In the genomic region with DNA sequence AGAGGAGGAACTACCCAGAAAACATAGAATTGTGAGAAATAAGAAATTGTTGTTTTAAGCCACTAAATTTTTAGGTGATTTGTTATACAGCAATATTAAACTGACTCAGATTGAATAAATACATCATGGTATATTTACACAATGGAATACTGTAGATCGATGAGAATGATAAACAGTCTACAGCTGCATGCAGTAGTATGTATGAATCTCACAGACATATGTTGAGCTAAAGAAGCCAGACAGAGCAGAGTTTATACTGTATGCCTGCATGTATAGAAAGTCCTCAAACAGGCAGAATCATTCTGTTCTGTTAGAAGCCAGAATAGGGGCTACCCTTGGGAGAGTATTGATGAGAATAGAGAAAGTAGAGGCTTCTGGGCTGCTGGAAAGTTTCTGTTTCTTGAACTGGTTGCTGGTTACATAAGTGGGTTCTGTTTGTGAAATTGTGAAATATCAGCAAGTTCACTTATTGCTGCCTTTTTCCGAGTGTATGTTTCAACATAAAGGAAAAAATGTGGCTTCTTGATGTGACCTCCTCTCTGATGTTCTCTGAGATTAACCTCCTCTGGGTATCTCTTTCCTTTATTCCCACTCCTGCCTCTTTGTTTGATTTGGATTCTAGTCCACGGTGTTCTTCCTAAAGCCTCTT, we compare ENCODE assay signal across 24 cellular contexts. TPM values are rescaled to one million over a fixed set of nuclear protein-coding genes. Genes with fewer than 3 reads are reported as not detected.
DNase-seq lines count a peak whose midpoint lies in the region; ATAC-seq and TF ChIP-seq lines count a peak whose summit lies in the region.
"Had no signal": no experiment of that assay in that cellular context is flagged by ENCODE, and none has a peak within 500 bp of the region (broad histone marks: within the 10 kb centered on the region; RNA-seq: fewer than 3 reads in every experiment).

No MANE protein-coding gene starts in this region.

- no peak for TF ChIP-seq CTCF in HL-60 (IDR thresholded peaks at IDR 0.05; ENCODE audit: insufficient read depth, low read length)
- TF ChIP-seq CTCF in neural progenitor cell (IDR thresholded peaks at IDR 0.05) = no peak

- no peak overlapping the region for H3K4me3 Mint-ChIP-seq in neural progenitor cell
- H3K4me3 Mint-ChIP-seq: activated CD8-positive, alpha-beta T cell treated with anti-CD3 and anti-CD28 coated beads for 36 hours; activated naive CD8-positive, alpha-beta T cell; CD4-positive, alpha-beta memory T cell; HFFc6; T-cell had no signal

- no peak overlapping the region for H3K9ac ChIP-seq in neural progenitor cell

- peaks cover 5% of the 10 kb centered on the region for H3K27me3 Mint-ChIP-seq in neural progenitor cell (ENCODE audit: insufficient read depth, low read depth)
- H3K27me3 Mint-ChIP-seq: activated CD8-positive, alpha-beta T cell treated with anti-CD3 and anti-CD28 coated beads for 36 hours; activated naive CD8-positive, alpha-beta T cell; CD4-positive, alpha-beta memory T cell; T-cell had no signal

- H2AFZ ChIP-seq in neural progenitor cell (replicated peaks) = no peak overlapping the region

- peaks cover 75% of the 10 kb centered on the region for H3K36me3 Mint-ChIP-seq in neural progenitor cell

- H3K4me1 Mint-ChIP-seq in neural progenitor cell = peaks cover 4% of the 10 kb centered on the region

- H3K27ac ChIP-seq in HL-60 (replicated peaks) (peak overlapping the region; percentile 72), neural progenitor cell (peak overlapping the region; percentile 32)
- H3K27ac ChIP-seq: breast epithelium had no signal

- no peak overlapping the region for H3K27ac Mint-ChIP-seq in neural progenitor cell
- H3K27ac Mint-ChIP-seq: activated CD8-positive, alpha-beta T cell treated with anti-CD3 and anti-CD28 coated beads for 36 hours; activated naive CD8-positive, alpha-beta T cell; CD4-positive, alpha-beta memory T cell; HFFc6; T-cell had no signal

- peaks cover 59% of the 10 kb centered on the region for H3K9me3 Mint-ChIP-seq in neural progenitor cell

- H3K27me3 ChIP-seq in HL-60 (ENCODE audit: insufficient read depth, poor library complexity, severe bottlenecking) (no peaks in the 10 kb centered on the region), neural progenitor cell (no peaks in the 10 kb centered on the region)
- H3K27me3 ChIP-seq: breast epithelium had no signal

- peaks cover 10% of the 10 kb centered on the region for H3F3A ChIP-seq in neural progenitor cell (ENCODE audit: low read depth)

- H3K79me2 ChIP-seq in neural progenitor cell (ENCODE audit: low read depth) = peaks cover 100% of the 10 kb centered on the region

- H3K9me3 ChIP-seq in neural progenitor cell (ENCODE audit: low read depth) = peaks cover 10% of the 10 kb centered on the region

- DNase-seq in HL-60 (ENCODE audit: low read depth in 1 of 2, low spot score in 1 of 2) (peak; percentile 68 to 84), SIG-M5 treated with dmso at 0.1 percent for 504 hours (lab: John Stamatoyannopoulos, UW; ENCODE audit: unreplicated experiment) (peak; percentile 93), fibroblast of peridontal ligament (ENCODE audit: extremely low read depth) (peak; percentile 16), neural progenitor cell (ENCODE audit: low spot score) (no peak), hepatic stellate cell (ENCODE audit: low spot score) (no peak), NCI-H226 (no peak), COLO829 (ENCODE audit: low spot score) (no peak)
- DNase-seq: ACHN; activated CD8-positive, alpha-beta T cell treated with anti-CD3 and anti-CD28 coated beads for 36 hours; activated T-cell treated with anti-CD3 and anti-CD28 coated beads, Interleukin-2, amount 50 U/mL, for 48 hours; CD4-positive, alpha-beta memory T cell; DND-41; HFFc6; NCI-H1092; NCI-H2107; NCI-H748 treated with DMSO at 0.1 percent for 48 hours; retina; RPMI8226; stimulated activated naive CD4-positive, alpha-beta T cell treated with Interleukin-2 at 50 U/mL for 16 hours; T-cell had no signal

- peak overlapping the region; percentile 51 for H3K4me2 ChIP-seq in neural progenitor cell

- ATAC-seq in GM21367 (IDR thresholded peaks at IDR 0.05; ENCODE audit: unreplicated experiment) = no peak
- ATAC-seq: activated CD8-positive, alpha-beta T cell treated with anti-CD3 and anti-CD28 coated beads for 36 hours; esophagus mucosa; T-cell had no signal

- H3K4me1 ChIP-seq in neural progenitor cell = peaks cover 17% of the 10 kb centered on the region
- H3K4me1 ChIP-seq: breast epithelium had no signal

- H3K4me3 ChIP-seq in HL-60 (replicated peaks; ENCODE audit: insufficient read depth, low read length) (no peak overlapping the region), neural progenitor cell (no peak overlapping the region)
- H3K4me3 ChIP-seq: breast epithelium had no signal

- peaks cover 34% of the 10 kb centered on the region for H3K36me3 ChIP-seq in neural progenitor cell
- H3K36me3 ChIP-seq: breast epithelium had no signal

- H4K20me1 ChIP-seq in neural progenitor cell (ENCODE audit: low read depth) = peaks cover 33% of the 10 kb centered on the region

RNA-seq across cellular contexts. Expression of a gene that starts 9.6 kb away (rescaled TPM):
- 29.8 and 31.4 TPM in 2 replicates for total RNA-seq in neural progenitor cell (ENCODE audit: low replicate concordance)

Comparison
In these comparisons a context has a peak if more than half of its experiments do, and no peak if none do; other contexts are left out.
1. DNase-seq: peak in HL-60 (2 of 2), SIG-M5 treated with dmso at 0.1 percent for 504 hours (single experiment) and fibroblast of peridontal ligament (single experiment); none in neural progenitor cell (single experiment), hepatic stellate cell (single experiment), NCI-H226 (single experiment) and COLO829 (single experiment).